In the genomic region with DNA sequence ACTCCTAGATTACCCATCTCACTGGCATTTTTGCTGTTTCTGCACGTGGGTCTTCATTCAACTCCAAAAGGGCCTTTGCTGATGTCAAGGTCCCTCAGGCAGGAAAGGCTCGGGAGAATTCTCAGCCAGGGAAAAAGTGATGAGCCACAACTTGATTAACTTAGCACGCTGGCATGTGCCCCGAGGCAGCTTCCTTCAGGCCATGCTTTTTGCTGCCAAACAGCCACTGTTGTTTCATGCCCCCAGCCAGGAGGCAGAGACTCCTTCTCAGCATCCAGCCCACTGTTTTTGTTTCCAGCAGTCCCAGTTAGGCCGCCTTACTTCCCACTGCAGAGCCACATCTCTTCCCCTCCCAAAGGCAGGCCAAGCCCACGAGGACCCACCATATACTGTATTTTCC, we compare ENCODE assay signal across 22 cellular contexts.
A peak's percentile ranks its signal among the peaks of the same experiment; 100 is the strongest.
DNase-seq lines count a peak whose midpoint lies in the region; ATAC-seq lines count a peak whose summit lies in the region.
"Had no signal": no experiment of that assay in that cellular context is flagged by ENCODE, and none has a peak within 500 bp of the region (broad histone marks: within the 10 kb centered on the region; RNA-seq: fewer than 3 reads in every experiment).

No MANE protein-coding gene starts in this region.

- no peak overlapping the region for H3K18ac ChIP-seq in trophoblast cell (ENCODE audit: low read length)

- H3K9me3 ChIP-seq in MG63 (no peaks in the 10 kb centered on the region), trophoblast cell (ENCODE audit: insufficient read depth, low read depth, low read length) (peaks cover 1% of the 10 kb centered on the region)
- H3K9me3 ChIP-seq: Caco-2 had no signal

- no peak overlapping the region for H3K9ac ChIP-seq in trophoblast cell (ENCODE audit: low read length)

- H3K27me3 ChIP-seq in MG63 (no peaks in the 10 kb centered on the region), trophoblast cell (ENCODE audit: insufficient read depth, low read length) (no peaks in the 10 kb centered on the region)

- H3K36me3 ChIP-seq in MG63 = no peaks in the 10 kb centered on the region
- H3K36me3 ChIP-seq in trophoblast cell (ENCODE audit: control insufficient read depth in 1 of 2, insufficient read depth in 2 of 2, low read length in 2 of 2) = no peaks in the 10 kb centered on the region

- no peak overlapping the region for H2AK5ac ChIP-seq in trophoblast cell (ENCODE audit: low read length)

- no peak overlapping the region for H2BK5ac ChIP-seq in trophoblast cell (ENCODE audit: low read depth, low read length, poor library complexity)

- no peak overlapping the region for H4K12ac ChIP-seq in trophoblast cell (ENCODE audit: low read depth, low read length)

- no peak overlapping the region for H3K23ac ChIP-seq in trophoblast cell (ENCODE audit: low read length)

- DNase-seq in EL = peak; percentile 63
- DNase-seq in MG63 = peak; percentile 65
- DNase-seq in globus pallidus (ENCODE audit: low spot score) = peak; percentile 3
- peak; percentile 91 to 96 for DNase-seq in trophoblast cell
- no peak for DNase-seq in stimulated activated CD4-positive, alpha-beta T cell treated with anti-CD3 and anti-CD28 coated beads, Interleukin-1b, Interleukin-23, amount 100 ng/mL, for 48 hours
- DNase-seq: Caco-2; CD4-positive, CD25-positive, alpha-beta regulatory T cell; H7; HFFc6; MV-4-11; NCI-H1417; NCI-H187; NCI-H2107; NCI-H510A; NCI-H748 treated with DMSO at 0.1 percent for 48 hours; NK-92 treated with Interleukin-12 subunit alpha and Interleukin-12 subunit beta, amount 100 ng/mL, for 24 hours; SHP77 had no signal

- no CpG with 5 or more reads among the region's 6 CpGs for WGBS in trophoblast cell (ENCODE audit: extremely low coverage, insufficient coverage, insufficient read length)

- H3K79me2 ChIP-seq in trophoblast cell (ENCODE audit: control insufficient read depth, insufficient read depth, low read length, poor library complexity) = no peaks in the 10 kb centered on the region

- ATAC-seq in GM21619 (IDR thresholded peaks at IDR 0.05; ENCODE audit: unreplicated experiment) (no peak), GM21447 (IDR thresholded peaks at IDR 0.05; ENCODE audit: unreplicated experiment) (no peak), HG03159 (IDR thresholded peaks at IDR 0.05; ENCODE audit: unreplicated experiment) (no peak)
- ATAC-seq: K562 had no signal

- no peaks in the 10 kb centered on the region for H3K79me1 ChIP-seq in trophoblast cell (ENCODE audit: low read length)

- H3K4me2 ChIP-seq in trophoblast cell (ENCODE audit: low read length) = no peak overlapping the region

- H3K4me3 ChIP-seq in MG63 = no peak overlapping the region
- H3K4me3 ChIP-seq in trophoblast cell (ENCODE audit: low read depth, low read length) = no peak overlapping the region
- H3K4me3 ChIP-seq: K562, SK-N-MC had no signal

- H3K14ac ChIP-seq in trophoblast cell (ENCODE audit: low read length) = no peak overlapping the region

- no peaks in the 10 kb centered on the region for H3K4me1 ChIP-seq in trophoblast cell (ENCODE audit: control insufficient read depth in 1 of 2, insufficient read depth in 2 of 2, low read length in 2 of 2)
- H3K4me1 ChIP-seq: Caco-2 had no signal

- H2AFZ ChIP-seq in trophoblast cell (ENCODE audit: insufficient read depth, low read length, poor library complexity) = no peak overlapping the region

- no peak overlapping the region for H2BK120ac ChIP-seq in trophoblast cell (ENCODE audit: insufficient read depth, low read length, poor library complexity)

- no peak overlapping the region for H4K91ac ChIP-seq in trophoblast cell (ENCODE audit: low read depth, low read length)

- no peak overlapping the region for H3K4ac ChIP-seq in trophoblast cell (ENCODE audit: low read depth, low read length)

- no peak overlapping the region for H2BK12ac ChIP-seq in trophoblast cell (ENCODE audit: low read length)

- H3K27ac ChIP-seq in trophoblast cell (ENCODE audit: low read depth, low read length) = no peak overlapping the region
- H3K27ac ChIP-seq: SK-N-MC had no signal

- H4K8ac ChIP-seq in trophoblast cell (ENCODE audit: low read depth, low read length) = no peak overlapping the region
